Comparison of ENCODE assay signal across 8 cellular contexts in the genomic region with DNA sequence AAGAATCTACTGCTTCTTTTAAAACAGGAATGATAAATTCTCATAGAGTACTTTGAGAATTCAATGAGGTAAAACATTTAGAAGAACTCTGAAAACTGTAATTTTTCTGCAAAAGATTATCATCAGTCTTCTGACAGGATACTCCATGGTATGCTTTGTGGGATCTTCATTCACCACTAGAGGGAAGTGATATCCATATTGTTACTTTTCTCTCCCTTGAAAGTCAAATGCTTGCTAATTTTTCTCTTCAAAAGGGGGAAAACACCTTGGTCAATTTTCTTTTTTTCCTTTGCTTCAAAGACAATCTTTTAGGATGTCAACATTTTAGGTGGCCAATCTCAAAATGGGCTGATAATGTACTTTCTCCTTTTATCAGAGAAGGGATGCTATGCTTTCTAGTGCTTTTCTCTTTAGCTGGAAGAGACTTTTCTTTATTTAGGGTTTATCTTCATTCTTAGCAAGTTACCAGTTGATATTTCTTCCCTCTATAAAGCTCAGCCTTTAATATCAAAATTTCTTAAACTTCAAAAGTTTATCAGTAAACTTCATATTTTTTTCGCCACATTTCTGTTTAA.
DNase-seq lines count a peak whose midpoint lies in the region; ATAC-seq and TF ChIP-seq lines count a peak whose summit lies in the region.

No MANE protein-coding gene starts in this region.

- dilution Hi-C loops in mammary epithelial cell (cut with HindIII; ENCODE audit: low sequenced_read_pairs): no loop called here

- H4K20me1 ChIP-seq in mammary epithelial cell (ENCODE audit: insufficient read depth, low read length): no peaks in the 10 kb centered on the region

- no peaks in the 10 kb centered on the region for H3K9me3 Mint-ChIP-seq in Calu3 (ENCODE audit: low read depth, unreplicated experiment)

- no peak overlapping the region for H3K56ac ChIP-seq in mesendoderm (ENCODE audit: low read length)

- H2BK120ac ChIP-seq in mesendoderm (ENCODE audit: low read depth, low read length): no peak overlapping the region

- no peak overlapping the region for H4K8ac ChIP-seq in mesendoderm (ENCODE audit: low read depth, low read length)

- ATAC-seq in GM19035 (IDR thresholded peaks at IDR 0.05; ENCODE audit: unreplicated experiment): no peak
- ATAC-seq in left lobe of liver: no peak

- H2AK5ac ChIP-seq in mesendoderm (ENCODE audit: low read length): no peak overlapping the region

- H3K9ac ChIP-seq in mammary epithelial cell (ENCODE audit: insufficient read depth, low read length) (no peak overlapping the region), mesendoderm (ENCODE audit: low read length) (no peak overlapping the region)

- no peak overlapping the region for H3K18ac ChIP-seq in mesendoderm (ENCODE audit: low read length)

- no peak for TF ChIP-seq EP300 in suprapubic skin (IDR thresholded peaks at IDR 0.05)

- H3K79me1 ChIP-seq in mesendoderm (ENCODE audit: low read length): no peaks in the 10 kb centered on the region

- H3K36me3 ChIP-seq in mammary epithelial cell (ENCODE audit: insufficient read depth, low read length): no peaks in the 10 kb centered on the region
- no peaks in the 10 kb centered on the region for H3K36me3 ChIP-seq in mesendoderm (ENCODE audit: control insufficient read depth, insufficient read depth, low read length)
- H3K36me3 ChIP-seq in suprapubic skin: no peaks in the 10 kb centered on the region

- CTCF ChIA-PET in Calu3 (lab: Charles Lee) (interaction anchor here (0.5 to 1.0 kb wide), 2 partner anchors 149 to 1518 kb away, joined by 3 read pairs; no protein-coding TSS in a partner anchor), mammary epithelial cell (lab: Charles Lee; ENCODE audit: low non-redundant PET) (interaction anchor here (0.6 kb wide), 1 partner anchor 405 kb away, joined by 9 read pairs; no protein-coding TSS in a partner anchor)

- no peak overlapping the region for H2AFZ ChIP-seq in mammary epithelial cell (ENCODE audit: low read depth, low read length)

- H3K9me3 ChIP-seq in mammary epithelial cell (replicated peaks; ENCODE audit: insufficient read depth, low read length) (no peaks in the 10 kb centered on the region), suprapubic skin (no peaks in the 10 kb centered on the region)

- no peaks in the 10 kb centered on the region for H3K36me3 Mint-ChIP-seq in Calu3 (ENCODE audit: insufficient read depth, unreplicated experiment)

- H3K4me3 Mint-ChIP-seq in Calu3 (ENCODE audit: low read depth, unreplicated experiment): no peak overlapping the region

- DNase-seq in Calu3 (no peak), LNCaP clone FGC (ENCODE audit: low read depth) (no peak), mammary epithelial cell (peak; percentile 19), mesendoderm (peak; percentile 24), suprapubic skin (ENCODE audit: low spot score in 2 of 2) (no peak), NCI-H2227 (lab: John Stamatoyannopoulos, UW; ENCODE audit: unreplicated experiment) (no peak), left lobe of liver (ENCODE audit: low spot score) (no peak)

- H3K4me2 ChIP-seq in mammary epithelial cell (ENCODE audit: insufficient read depth, low read depth, low read length) (no peak overlapping the region), mesendoderm (ENCODE audit: low read length) (no peak overlapping the region)

- H3K27ac ChIP-seq in mammary epithelial cell (ENCODE audit: insufficient read depth, low read depth, low read length) (no peak overlapping the region), mesendoderm (ENCODE audit: low read depth, low read length) (no peak overlapping the region), suprapubic skin (no peak overlapping the region)

- H3K27ac Mint-ChIP-seq in Calu3 (ENCODE audit: unreplicated experiment): no peak overlapping the region

- H3K79me2 ChIP-seq in mammary epithelial cell (ENCODE audit: insufficient read depth, low read length) (no peaks in the 10 kb centered on the region), mesendoderm (ENCODE audit: control insufficient read depth, insufficient read depth, low read length) (no peaks in the 10 kb centered on the region)

- H3K4me1 Mint-ChIP-seq in Calu3 (ENCODE audit: low read depth, unreplicated experiment): no peaks in the 10 kb centered on the region

- TF ChIP-seq POLR2A in suprapubic skin (IDR thresholded peaks at IDR 0.05): no peak

- H3K4me1 ChIP-seq in mammary epithelial cell (ENCODE audit: insufficient read depth, low read length): no peaks in the 10 kb centered on the region
- H3K4me1 ChIP-seq in mesendoderm (ENCODE audit: control insufficient read depth, low read depth, low read length): no peaks in the 10 kb centered on the region
- no peaks in the 10 kb centered on the region for H3K4me1 ChIP-seq in suprapubic skin

- 89% methylated on average over 1 of the region's 1 CpG for WGBS in mammary epithelial cell (ENCODE audit: low coverage, missing lambda C conversion rate)
- 100% methylated on average over 1 of the region's 1 CpG for WGBS in mesendoderm (ENCODE audit: extremely low coverage, insufficient coverage, low lambda C conversion rate)
- WGBS in suprapubic skin: 94% methylated on average over 1 of the region's 1 CpG

- H3K23ac ChIP-seq in mesendoderm (ENCODE audit: low read length): no peak overlapping the region

- H3K4ac ChIP-seq in mesendoderm (ENCODE audit: low read depth, low read length): no peak overlapping the region

- in situ Hi-C loops in mammary epithelial cell (cut with MboI; ENCODE audit: low sequenced_read_pairs in 2 of 2): loop anchor here in 1 of 2 donors (25.0 kb wide), 1 partner anchor 400 kb away; no protein-coding TSS in a partner anchor

- no peak overlapping the region for H2BK5ac ChIP-seq in mesendoderm (ENCODE audit: low read length)

- H2BK15ac ChIP-seq in mesendoderm (replicated peaks; ENCODE audit: low read depth): no peak overlapping the region

- BruUV-seq in Calu3 (replicated peaks; lab: Mats Ljungman, UMichigan) (no TSS peak), mammary epithelial cell (replicated peaks; lab: Mats Ljungman, UMichigan) (no TSS peak)

- no peak overlapping the region for H3K4me3 ChIP-seq in LNCaP clone FGC (ENCODE audit: low read depth, low read length)
- no peak overlapping the region for H3K4me3 ChIP-seq in mammary epithelial cell (replicated peaks in 1 of 3; ENCODE audit: insufficient read depth in 1 of 3, low read depth in 2 of 3, low read length in 3 of 3)
- H3K4me3 ChIP-seq in mesendoderm (ENCODE audit: low read length): no peak overlapping the region
- no peak overlapping the region for H3K4me3 ChIP-seq in suprapubic skin

- H3K27me3 Mint-ChIP-seq in Calu3 (ENCODE audit: unreplicated experiment): no peaks in the 10 kb centered on the region

- no peak overlapping the region for H4K5ac ChIP-seq in mesendoderm (ENCODE audit: low read length)

- intact Hi-C loops in Calu3 (cut with micrococcal nuclease; ENCODE audit: unreplicated experiment): loop anchor here (5.0 kb wide), 2 partner anchors 95 to 435 kb away; a partner anchor contains a TSS
- intact Hi-C loops in mammary epithelial cell (cut with micrococcal nuclease): loop anchor here (5.0 kb wide), 3 partner anchors 95 to 435 kb away; a partner anchor contains a TSS

- H3K27me3 ChIP-seq in mammary epithelial cell (ENCODE audit: insufficient read depth, low read length): no peaks in the 10 kb centered on the region
- no peaks in the 10 kb centered on the region for H3K27me3 ChIP-seq in mesendoderm (ENCODE audit: insufficient read depth, low read length, poor library complexity)
- H3K27me3 ChIP-seq in suprapubic skin: no peaks in the 10 kb centered on the region

- TF ChIP-seq CTCF in Calu3 (IDR thresholded peaks at IDR 0.05; ENCODE audit: unreplicated experiment) (peak; percentile 33), LNCaP clone FGC (IDR thresholded peaks at IDR 0.05; ENCODE audit: control insufficient read depth, extremely low read depth, insufficient read depth) (peak; percentile 37), mammary epithelial cell (conservative IDR thresholded peaks at IDR 0.05 in 1 of 2, IDR thresholded peaks at IDR 0.05 in 1 of 2; ENCODE audit: extremely low read depth in 1 of 2, insufficient read depth in 1 of 2, low read depth in 1 of 2, low read length in 2 of 2) (peak; percentile 53 to 72), suprapubic skin (IDR thresholded peaks at IDR 0.05) (peak in 1 of 2 donors; percentile 12)

Comparison
In these comparisons a context has a peak if more than half of its experiments do, and no peak if none do; other contexts are left out.
1. DNase-seq: peak in mammary epithelial cell (single experiment) and mesendoderm (single experiment); none in Calu3 (single experiment), LNCaP clone FGC (single experiment), suprapubic skin (0 of 2), NCI-H2227 (single experiment) and left lobe of liver (single experiment).